ENCODE assay signal across 15 cellular contexts in genomic region chr4:77713884-77714283, GRCh38.
A peak's percentile ranks its signal among the peaks of the same experiment; 100 is the strongest.
DNase-seq lines count a peak whose midpoint lies in the region; ATAC-seq and TF ChIP-seq lines count a peak whose summit lies in the region.
"Had no signal": no experiment of that assay in that cellular context is flagged by ENCODE, and none has a peak within 500 bp of the region (broad histone marks: within the 10 kb centered on the region; RNA-seq: fewer than 3 reads in every experiment).

No MANE protein-coding gene starts in this region.

- TF ChIP-seq CTCF in natural killer cell (IDR thresholded peaks at IDR 0.05) (no peak), nephron (IDR thresholded peaks at IDR 0.05; ENCODE audit: unreplicated experiment in 3 of 3) (no peak)

- ATAC-seq in natural killer cell treated with Interleukin-12 subunit alpha and Interleukin-12 subunit beta and Interleukin-15 and Interleukin-18, amount 100 ng/mL, for 72 hours = no peak
- no peak for ATAC-seq in natural killer cell
- ATAC-seq in HG03442 (IDR thresholded peaks at IDR 0.05; ENCODE audit: unreplicated experiment) = no peak
- ATAC-seq: GM12878 had no signal

- no peaks in the 10 kb centered on the region for H3K9me3 Mint-ChIP-seq in natural killer cell treated with Interleukin-12 subunit alpha and Interleukin-12 subunit beta and Interleukin-15 and Interleukin-18, amount 100 ng/mL, for 72 hours
- H3K9me3 Mint-ChIP-seq in natural killer cell (no peaks in the 10 kb centered on the region), nephron (no peaks in the 10 kb centered on the region)
- peaks cover 4% of the 10 kb centered on the region for H3K9me3 Mint-ChIP-seq in activated naive CD8-positive, alpha-beta T cell treated with anti-CD3 and anti-CD28 coated beads for 36 hours
- H3K9me3 Mint-ChIP-seq: CD8-positive, alpha-beta memory T cell; H9 had no signal

- peaks cover 18% of the 10 kb centered on the region for H3K36me3 Mint-ChIP-seq in natural killer cell treated with Interleukin-12 subunit alpha and Interleukin-12 subunit beta and Interleukin-15 and Interleukin-18, amount 100 ng/mL, for 72 hours
- H3K36me3 Mint-ChIP-seq in natural killer cell (peaks cover 22% of the 10 kb centered on the region), nephron (ENCODE audit: low read depth) (no peaks in the 10 kb centered on the region)
- H3K36me3 Mint-ChIP-seq in activated naive CD8-positive, alpha-beta T cell treated with anti-CD3 and anti-CD28 coated beads for 36 hours = peaks cover 40% of the 10 kb centered on the region

- peaks cover 27 to 41% of the 10 kb centered on the region in 2 donors for H3K4me1 Mint-ChIP-seq in natural killer cell treated with Interleukin-12 subunit alpha and Interleukin-12 subunit beta and Interleukin-15 and Interleukin-18, amount 100 ng/mL, for 72 hours (ENCODE audit: low read depth in 2 of 2)
- peaks cover 27 to 47% of the 10 kb centered on the region in 2 donors for H3K4me1 Mint-ChIP-seq in natural killer cell
- peaks cover 36% of the 10 kb centered on the region for H3K4me1 Mint-ChIP-seq in activated naive CD8-positive, alpha-beta T cell treated with anti-CD3 and anti-CD28 coated beads for 36 hours
- peaks cover 23% of the 10 kb centered on the region for H3K4me1 Mint-ChIP-seq in nephron

- H3K4me3 Mint-ChIP-seq in natural killer cell treated with Interleukin-12 subunit alpha and Interleukin-12 subunit beta and Interleukin-15 and Interleukin-18, amount 100 ng/mL, for 72 hours = no peak overlapping the region
- H3K4me3 Mint-ChIP-seq in natural killer cell (no peak overlapping the region), nephron (no peak overlapping the region)
- no peak overlapping the region for H3K4me3 Mint-ChIP-seq in activated naive CD8-positive, alpha-beta T cell treated with anti-CD3 and anti-CD28 coated beads for 36 hours
- H3K4me3 Mint-ChIP-seq: B cell; CD8-positive, alpha-beta memory T cell; H9 had no signal

- H3K27me3 Mint-ChIP-seq in natural killer cell treated with Interleukin-12 subunit alpha and Interleukin-12 subunit beta and Interleukin-15 and Interleukin-18, amount 100 ng/mL, for 72 hours = no peaks in the 10 kb centered on the region
- no peaks in the 10 kb centered on the region for H3K27me3 Mint-ChIP-seq in natural killer cell (ENCODE audit: low read depth in 2 of 2)
- H3K27me3 Mint-ChIP-seq in activated naive CD8-positive, alpha-beta T cell treated with anti-CD3 and anti-CD28 coated beads for 36 hours = no peaks in the 10 kb centered on the region
- H3K27me3 Mint-ChIP-seq in nephron (ENCODE audit: low read depth) = no peaks in the 10 kb centered on the region
- H3K27me3 Mint-ChIP-seq: B cell; CD8-positive, alpha-beta memory T cell had no signal

- peak overlapping the region; percentile 72 to 75 for H3K27ac Mint-ChIP-seq in natural killer cell treated with Interleukin-12 subunit alpha and Interleukin-12 subunit beta and Interleukin-15 and Interleukin-18, amount 100 ng/mL, for 72 hours
- H3K27ac Mint-ChIP-seq in natural killer cell (peak overlapping the region in 1 of 2 donors; percentile 79), nephron (peak overlapping the region in 2 of 3 experiments; percentile 42 to 79)
- H3K27ac Mint-ChIP-seq in activated naive CD8-positive, alpha-beta T cell treated with anti-CD3 and anti-CD28 coated beads for 36 hours = peak overlapping the region; percentile 70
- H3K27ac Mint-ChIP-seq: B cell, H9 had no signal

- no peak for DNase-seq in natural killer cell treated with Interleukin-12 subunit alpha and Interleukin-12 subunit beta and Interleukin-15 and Interleukin-18, amount 100 ng/mL, for 72 hours (ENCODE audit: low spot score)
- DNase-seq in natural killer cell (no peak), OCI-M2 (lab: John Stamatoyannopoulos, UW; ENCODE audit: unreplicated experiment) (no peak)
- DNase-seq in activated naive CD8-positive, alpha-beta T cell treated with anti-CD3 and anti-CD28 coated beads for 36 hours = no peak
- DNase-seq: CD8-positive, alpha-beta memory T cell; COR-L47; DMS 273 treated with DMSO at 0.1 percent for 48 hours; DMS53; DND-41; EL; H9 had no signal

- intact Hi-C loops in natural killer cell (cut with micrococcal nuclease) = no loop called here
